1 cellular context compared by ENCODE assay signal in genomic region chr18:35441857-35442595, GRCh38.
TF ChIP-seq lines count a peak whose summit lies in the region.

No MANE protein-coding gene starts in this region.

TF ChIP-seq in HepG2, 621 proteins besides CTCF, POLR2A, EP300 and RAD21 (continued from another document):
- TF ChIP-seq RERE (CRISPR knock-in tag; IDR thresholded peaks at IDR 0.05; ENCODE audit: low read depth) (no peak), PHF21A (CRISPR knock-in tag; IDR thresholded peaks at IDR 0.05) (no peak)
